In genomic region chr18:35132284-35132910, GRCh38 we compare ENCODE assay signal across 19 cellular contexts.
DNase-seq lines count a peak whose midpoint lies in the region; ATAC-seq, FAIRE-seq and TF ChIP-seq lines count a peak whose summit lies in the region.
"Had no signal": no experiment of that assay in that cellular context is flagged by ENCODE, and none has a peak within 500 bp of the region (broad histone marks: within the 10 kb centered on the region; RNA-seq: fewer than 3 reads in every experiment).

No MANE protein-coding gene starts in this region.

- H3K36me3 Mint-ChIP-seq in stimulated activated naive B cell treated with anti-CD40 and anti-IgM and Interleukin-4, amounts not matched to agents 10 μg/mL and 1 μg/mL and 100 μg/mL, for 72 hours, result peaks cover 44 to 66% of the 10 kb centered on the region in 2 donors

- CTCF ChIA-PET in HEK293T (lab: Yijun Ruan, JAX) (interaction anchor here (0.8 to 2.1 kb wide), 3 partner anchors 11 to 123 kb away, joined by 3 to 8 read pairs (median 4); no protein-coding TSS in a partner anchor), K562 (lab: Yijun Ruan, JAX; ENCODE audit: low intra/inter-chr PET ratio) (no interaction called here)

- no peaks in the 10 kb centered on the region for H3K9me3 Mint-ChIP-seq in stimulated activated naive B cell treated with anti-CD40 and anti-IgM and Interleukin-4, amounts not matched to agents 10 μg/mL and 1 μg/mL and 100 μg/mL, for 72 hours
- H3K9me3 Mint-ChIP-seq: activated naive CD4-positive, alpha-beta T cell treated with anti-CD3 and anti-CD28 coated beads, Interleukin-2, amount 50 U/mL, for 72 hours; mesothelial cell of epicardium had no signal

- no peak overlapping the region for H3K4me3 Mint-ChIP-seq in stimulated activated naive B cell treated with anti-CD40 and anti-IgM and Interleukin-4, amounts not matched to agents 10 μg/mL and 1 μg/mL and 100 μg/mL, for 72 hours
- H3K4me3 Mint-ChIP-seq: mesothelial cell of epicardium had no signal

- H3K36me3 ChIP-seq in K562 (ENCODE audit: control insufficient read depth, insufficient read depth, low read length), result peaks cover 56% of the 10 kb centered on the region
- H3K36me3 ChIP-seq: prostate gland had no signal

- H3K27me3 ChIP-seq in K562 (ENCODE audit: control insufficient read depth in 2 of 2, insufficient read depth in 2 of 2, low read length in 2 of 2), result no peaks in the 10 kb centered on the region
- H3K27me3 ChIP-seq in right cardiac atrium (ENCODE audit: control insufficient read depth, insufficient read depth), result no peaks in the 10 kb centered on the region
- H3K27me3 ChIP-seq: transverse colon had no signal

- POLR2A ChIA-PET in HEK293T (lab: Yijun Ruan, JAX), result no interaction called here
- POLR2A ChIA-PET in K562 (lab: Yijun Ruan, JAX), result interaction anchor here (0.6 to 1.0 kb wide), 3 partner anchors 9 to 27 kb away, joined by 3 to 4 read pairs (median 4); no protein-coding TSS in a partner anchor

- no peak for TF ChIP-seq EP300 in K562 (IDR thresholded peaks at IDR 0.05; ENCODE audit: low read length)

- H3K27ac Mint-ChIP-seq in stimulated activated naive B cell treated with anti-CD40 and anti-IgM and Interleukin-4, amounts not matched to agents 10 μg/mL and 1 μg/mL and 100 μg/mL, for 72 hours, result peak overlapping the region; percentile 6
- H3K27ac Mint-ChIP-seq: mesothelial cell of epicardium had no signal

- ATAC-seq in K562 (no peak), right cardiac atrium (peak in 1 of 2 donors; percentile 43)
- ATAC-seq in stimulated activated naive B cell treated with anti-CD40 and anti-IgM and Interleukin-4, amounts not matched to agents 10 μg/mL and 1 μg/mL and 100 μg/mL, for 72 hours (replicated peaks), result no peak
- ATAC-seq: activated naive CD4-positive, alpha-beta T cell treated with anti-CD3 and anti-CD28 coated beads, Interleukin-2, amount 50 U/mL, for 72 hours; stimulated activated naive CD8-positive, alpha-beta T cell treated with anti-CD3 and anti-CD28 coated beads, Interleukin-15, Interleukin-2, amounts not matched to agents 100 U/mL and 50 U/mL, for 24 hours had no signal

- H3K9me3 ChIP-seq in K562 (replicated peaks; ENCODE audit: control insufficient read depth, insufficient read depth, low read depth, low read length) (no peaks in the 10 kb centered on the region), right cardiac atrium (ENCODE audit: control insufficient read depth, low read length) (no peaks in the 10 kb centered on the region)
- H3K9me3 ChIP-seq: prostate gland, transverse colon had no signal

- H3K9ac ChIP-seq in K562 (ENCODE audit: insufficient read depth in 1 of 2, low read depth in 2 of 2, low read length in 2 of 2), result no peak overlapping the region

- no peak overlapping the region for H3K4me2 ChIP-seq in K562 (ENCODE audit: insufficient read depth, low read length)

- TF ChIP-seq CTCF in K562 (IDR thresholded peaks at IDR 0.05 in 2 of 3, conservative IDR thresholded peaks at IDR 0.05 in 1 of 3; ENCODE audit: insufficient read depth in 2 of 3, low read depth in 1 of 3, low read length in 3 of 3), result no peak
- TF ChIP-seq CTCF in D721Med (IDR thresholded peaks at IDR 0.05; ENCODE audit: insufficient read depth, missing control alignments), result no peak

- in situ Hi-C loops in K562 (cut with MboI), result no loop called here

- H3K4me3 ChIP-seq in K562 (no peak overlapping the region), right cardiac atrium (ENCODE audit: low read length) (no peak overlapping the region)
- H3K4me3 ChIP-seq: prostate gland, transverse colon had no signal

- no TSS peak for BruUV-seq in K562 (replicated peaks; lab: Mats Ljungman, UMichigan)

- H3K4me1 ChIP-seq in K562 (replicated peaks in 1 of 2; ENCODE audit: control insufficient read depth in 2 of 2, insufficient read depth in 2 of 2, low read length in 2 of 2), result peaks cover 28 to 50% of the 10 kb centered on the region in 2 experiments
- peaks cover 13% of the 10 kb centered on the region for H3K4me1 ChIP-seq in right cardiac atrium (ENCODE audit: control insufficient read depth, insufficient read depth, low read length)
- H3K4me1 ChIP-seq: prostate gland, transverse colon had no signal

- WGBS in K562 (ENCODE audit: insufficient coverage, low coverage, missing lambda C conversion rate), result 66% methylated on average over 5 of the region's 5 CpGs
- 65% methylated on average over 5 of the region's 5 CpGs for WGBS in right cardiac atrium

- no peak for TF ChIP-seq RAD21 in K562 (CRISPR knock-in tag; conservative IDR thresholded peaks at IDR 0.05 in 1 of 2, IDR thresholded peaks at IDR 0.05 in 1 of 2)

- H3K9me1 ChIP-seq in K562 (ENCODE audit: control insufficient read depth, insufficient read depth, low read length), result no peaks in the 10 kb centered on the region

- DNase-seq in HEK293T (ENCODE audit: extremely low spot score) (no peak), K562 (ENCODE audit: extremely low read depth in 1 of 4, low spot score in 3 of 4) (no peak), right cardiac atrium (no peak), NCI-H748 treated with DMSO at 0.1 percent for 48 hours (lab: John Stamatoyannopoulos, UW) (no peak), D721Med (ENCODE audit: insufficient read length, low spot score) (no peak)
- no peak for DNase-seq in stimulated activated naive B cell treated with anti-CD40 and anti-IgM and Interleukin-4, amounts not matched to agents 10 μg/mL and 1 μg/mL and 100 μg/mL, for 72 hours
- no peak for DNase-seq in stimulated activated CD4-positive, alpha-beta T cell treated with anti-CD3 and anti-CD28 coated beads, Interleukin-4, amount 100 ng/mL, for 1 hour
- DNase-seq: KG1; kidney glomerular epithelial cell; NCI-H2029; stimulated activated CD4-positive, alpha-beta T cell treated with anti-CD3 and anti-CD28 coated beads, Interleukin-2, amount 100 ng/mL, for 24 hours; stimulated activated naive CD8-positive, alpha-beta T cell treated with anti-CD3 and anti-CD28 coated beads, Interleukin-15, Interleukin-2, amounts not matched to agents 100 U/mL and 50 U/mL, for 24 hours; transverse colon had no signal

- TF ChIP-seq POLR2A in K562 (conservative IDR thresholded peaks at IDR 0.05), result no peak

- H3K79me2 ChIP-seq in K562 (ENCODE audit: control insufficient read depth, insufficient read depth, low read length), result no peaks in the 10 kb centered on the region

- intact Hi-C loops in K562 (cut with micrococcal nuclease), result no loop called here
- intact Hi-C loops in right cardiac atrium (cut with DNase I), result loop anchor here in 2 of 4 donors (10.0 kb wide), 1 partner anchor 88 kb away; the partner anchor contains the start of gene MAPRE2 (in 2 of the 2)

- peaks cover 6 to 11% of the 10 kb centered on the region in 2 donors for H3K4me1 Mint-ChIP-seq in stimulated activated naive B cell treated with anti-CD40 and anti-IgM and Interleukin-4, amounts not matched to agents 10 μg/mL and 1 μg/mL and 100 μg/mL, for 72 hours
- H3K4me1 Mint-ChIP-seq: mesothelial cell of epicardium had no signal

- H3K27me3 Mint-ChIP-seq in stimulated activated naive B cell treated with anti-CD40 and anti-IgM and Interleukin-4, amounts not matched to agents 10 μg/mL and 1 μg/mL and 100 μg/mL, for 72 hours, result no peaks in the 10 kb centered on the region

- FAIRE-seq in K562 (lab: Jason Lieb, UNC) (no peak), D721Med (lab: Jason Lieb, UNC) (no peak)
- FAIRE-seq: bronchial epithelial cell, RCC 7860 had no signal

- H4K20me1 ChIP-seq in K562 (replicated peaks; ENCODE audit: control insufficient read depth, insufficient read depth, low read length), result no peaks in the 10 kb centered on the region

- H3K27ac ChIP-seq in K562 (ENCODE audit: extremely low read depth, low read depth, low read length), result no peak overlapping the region
- peak overlapping the region; percentile 60 for H3K27ac ChIP-seq in right cardiac atrium (ENCODE audit: low read length)
- H3K27ac ChIP-seq: epithelial cell of prostate, prostate gland had no signal

- H2AFZ ChIP-seq in K562 (ENCODE audit: low read depth, low read length), result no peak overlapping the region

TF ChIP-seq in HEK293T, 16 proteins besides CTCF, POLR2A, EP300 and RAD21:
- TF ChIP-seq PKNOX1 (IDR thresholded peaks at IDR 0.05) (peak; percentile 55; the same call in 1 of the 2 replicates), FOXA1 (IDR thresholded peaks at IDR 0.05) (no peak)

TF ChIP-seq in K562, 482 proteins besides CTCF, POLR2A, EP300 and RAD21 (continues in another document):
- no peak for TF ChIP-seq MYC (IDR thresholded peaks at IDR 0.05; ENCODE audit: low read depth, low read length)
- TF ChIP-seq MYC (CRISPR knock-in tag; IDR thresholded peaks at IDR 0.05; ENCODE audit: borderline replicate concordance, low read depth), result no peak
- TF ChIP-seq GATA2 (CRISPR knock-in tag; IDR thresholded peaks at IDR 0.05), result 0 out of 2 replicates have a peak, but pooled peaks have one; percentile 4
- TF ChIP-seq ZNF316 (IDR thresholded peaks at IDR 0.05), result 0 out of 2 replicates have a peak, but pooled peaks have one; percentile 32
- no peak for TF ChIP-seq HMBOX1 (IDR thresholded peaks at IDR 0.05)
- no peak for TF ChIP-seq RBM25 (IDR thresholded peaks at IDR 0.05; ENCODE audit: low read depth, low read length, severe bottlenecking)
- peak; percentile 76 for TF ChIP-seq MEIS2 (IDR thresholded peaks at IDR 0.05; ENCODE audit: partially characterized antibody)
- TF ChIP-seq L3MBTL2 (IDR thresholded peaks at IDR 0.05), result peak; percentile 2; the same call in 1 of the 2 replicates
- no peak for TF ChIP-seq MXI1 (IDR thresholded peaks at IDR 0.05; ENCODE audit: low read depth, low read length)
- peak; percentile 62 for TF ChIP-seq PKNOX1 (IDR thresholded peaks at IDR 0.05)
- no peak for TF ChIP-seq KDM2B (CRISPR knock-in tag; IDR thresholded peaks at IDR 0.05)
- no peak for TF ChIP-seq SUPT5H (IDR thresholded peaks at IDR 0.05)
- no peak for TF ChIP-seq FOXM1 (IDR thresholded peaks at IDR 0.05; ENCODE audit: low read depth)
- TF ChIP-seq FOXM1 (CRISPR knock-in tag; IDR thresholded peaks at IDR 0.05; ENCODE audit: low read depth), result no peak
